In genomic region chr13:26066512-26066911, GRCh38 we compare ENCODE assay signal across 1 cellular context. TPM values are rescaled to one million over a fixed set of nuclear protein-coding genes. Genes with fewer than 3 reads are reported as not detected.
"Had no signal": no experiment of that assay in that cellular context is flagged by ENCODE, and none has a peak within 500 bp of the region (broad histone marks: within the 10 kb centered on the region; RNA-seq: fewer than 3 reads in every experiment).

No MANE protein-coding gene starts in this region.

RNA-seq across cellular contexts. Expression of gene SHISA2, which starts 14.7 kb away (rescaled TPM):
- polyA plus RNA-seq: aorta had no signal
